In the genomic region with DNA sequence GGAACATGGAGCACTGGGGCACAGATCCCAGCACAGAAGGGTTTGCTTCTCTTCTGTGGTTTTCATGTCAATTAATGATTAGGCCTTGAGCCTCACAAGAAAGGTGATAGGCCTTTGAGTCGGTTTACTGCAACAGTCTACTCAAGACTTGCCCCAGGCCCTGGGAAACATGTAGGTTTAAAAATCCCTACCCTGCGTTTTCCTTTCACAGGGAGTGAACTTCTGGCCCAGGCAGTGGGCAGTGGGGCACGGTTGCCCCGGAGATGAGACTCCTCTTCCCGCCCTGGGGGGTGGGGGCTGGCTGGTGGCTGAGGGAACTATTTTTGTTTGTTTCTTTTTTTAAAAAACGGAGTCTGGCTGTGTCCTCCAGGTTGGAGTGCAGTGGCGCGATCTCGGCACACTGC, we compare ENCODE assay signal across 8 cellular contexts. TPM values are rescaled to one million over a fixed set of nuclear protein-coding genes. Genes with fewer than 3 reads are reported as not detected.
DNase-seq lines count a peak whose midpoint lies in the region; ATAC-seq and TF ChIP-seq lines count a peak whose summit lies in the region.

No MANE protein-coding gene starts in this region.

- H3K9me3 ChIP-seq in gastroesophageal sphincter, result no peaks in the 10 kb centered on the region
- H3K9me3 ChIP-seq in skeletal muscle satellite cell (replicated peaks; ENCODE audit: low read length), result no peaks in the 10 kb centered on the region

- 40% methylated on average over 6 of the region's 9 CpGs; no CpG with 5 or more reads in 1 of the 2 donors for WGBS in gastroesophageal sphincter (ENCODE audit: low coverage in 1 of 2), 2 donors

- H3K27ac ChIP-seq in gastroesophageal sphincter, result peak overlapping the region in 3 of 4 donors; percentile 65 to 81 (median 66)

- H3K4me1 ChIP-seq in gastroesophageal sphincter, result peaks cover 0 to 40% (median 3%) of the 10 kb centered on the region in 3 donors
- peaks cover 16% of the 10 kb centered on the region for H3K4me1 ChIP-seq in skeletal muscle satellite cell (ENCODE audit: control insufficient read depth, insufficient read depth, low read length)

- TF ChIP-seq EP300 in gastroesophageal sphincter (IDR thresholded peaks at IDR 0.05), result no peak

- TF ChIP-seq POLR2A in gastroesophageal sphincter (IDR thresholded peaks at IDR 0.05), result no peak

- no peak for TF ChIP-seq CTCF in gastroesophageal sphincter (IDR thresholded peaks at IDR 0.05)

- DNase-seq in DMS 273 (lab: John Stamatoyannopoulos, UW; ENCODE audit: unreplicated experiment), result peak; percentile 38
- no peak for DNase-seq in DMS 273 treated with DMSO at 0.1 percent for 48 hours (lab: John Stamatoyannopoulos, UW)
- peak; percentile 41 for DNase-seq in SW480 (ENCODE audit: low spot score)
- no peak for DNase-seq in NCI-H1930 (lab: John Stamatoyannopoulos, UW)

- H3K4me3 ChIP-seq in gastroesophageal sphincter (peak overlapping the region; percentile 65 to 78), skeletal muscle satellite cell (ENCODE audit: low read length) (peak overlapping the region; percentile 82)

- H3K27me3 ChIP-seq in gastroesophageal sphincter (peaks cover 27% of the 10 kb centered on the region), skeletal muscle satellite cell (ENCODE audit: control insufficient read depth, insufficient read depth, low read length) (peaks cover 4% of the 10 kb centered on the region)

- H3K36me3 ChIP-seq in gastroesophageal sphincter (no peaks in the 10 kb centered on the region), skeletal muscle satellite cell (ENCODE audit: insufficient read depth, low read length) (no peaks in the 10 kb centered on the region)

- peak overlapping the region; percentile 97 for H3K4me2 ChIP-seq in skeletal muscle satellite cell (ENCODE audit: low read length)

- ATAC-seq in gastroesophageal sphincter (no peak), HG03175 (IDR thresholded peaks at IDR 0.05; ENCODE audit: unreplicated experiment) (no peak), GM21723 (IDR thresholded peaks at IDR 0.05; ENCODE audit: unreplicated experiment) (no peak)

- H3K9ac ChIP-seq in skeletal muscle satellite cell (ENCODE audit: low read depth, low read length), result peak overlapping the region; percentile 51

RNA-seq across cellular contexts. Expression of a gene that starts 0.6 kb away (rescaled TPM):
- 10 to 100 TPM in 3 of 4 donors, 1 to 10 TPM in 1; 10.0 to 24.6 (median 13.4) TPM for total RNA-seq in gastroesophageal sphincter
- total RNA-seq in skeletal muscle satellite cell (2012; rRNA removed), result 4.2 and 15.7 TPM in 2 replicates

Comparison
In these comparisons a context has a peak if more than half of its experiments do, and no peak if none do; other contexts are left out.
1. DNase-seq: peak in DMS 273 (single experiment) and SW480 (single experiment); none in DMS 273 treated with DMSO at 0.1 percent for 48 hours (single experiment) and NCI-H1930 (0 of 2).